ENCODE assay signal across 11 cellular contexts in the genomic region with DNA sequence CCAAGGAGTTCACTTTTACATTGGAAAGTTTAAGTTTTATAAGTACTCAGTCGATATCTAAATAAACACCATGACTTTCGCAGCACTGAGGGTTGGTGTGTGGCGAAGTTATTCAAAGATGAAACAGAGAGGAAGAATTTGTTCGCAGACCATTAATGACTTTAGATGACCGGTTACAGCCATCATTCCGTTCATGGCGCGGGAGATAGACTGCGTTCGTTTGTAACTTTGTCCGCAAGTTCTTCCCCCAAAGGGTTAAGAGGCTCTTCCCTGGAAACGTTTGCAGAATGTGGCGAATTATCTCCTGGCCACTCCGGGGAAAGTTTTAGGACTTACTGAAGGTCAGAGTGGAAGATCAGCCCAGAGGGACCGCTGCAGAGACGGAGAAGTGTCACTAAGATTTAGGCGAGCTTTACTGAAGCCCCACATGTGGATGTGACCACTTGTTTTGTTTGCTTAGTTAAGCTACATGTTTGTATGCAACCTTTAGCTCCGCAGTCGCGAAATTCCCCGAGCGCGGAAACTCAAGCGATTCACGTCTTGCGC. TPM values are rescaled to one million over a fixed set of nuclear protein-coding genes. Genes with fewer than 3 reads are reported as not detected.
A peak's percentile ranks its signal among the peaks of the same experiment; 100 is the strongest.
DNase-seq lines count a peak whose midpoint lies in the region; ATAC-seq and TF ChIP-seq lines count a peak whose summit lies in the region.
"Had no signal": no experiment of that assay in that cellular context is flagged by ENCODE, and none has a peak within 500 bp of the region (broad histone marks: within the 10 kb centered on the region; RNA-seq: fewer than 3 reads in every experiment).

No MANE protein-coding gene starts in this region.

- ATAC-seq in activated T-cell treated with anti-CD3 and anti-CD28 coated beads, Interleukin-2, amount 50 U/mL, for 4 hours, result no peak
- ATAC-seq in WTC11, result no peak
- no peak for ATAC-seq in stimulated activated naive B cell treated with anti-CD40 and anti-IgM and Interleukin-4, amounts not matched to agents 10 μg/mL and 1 μg/mL and 100 μg/mL, for 72 hours (replicated peaks)
- no peak for ATAC-seq in left ventricle myocardium superior

- TF ChIP-seq CTCF in WTC11 (IDR thresholded peaks at IDR 0.05) (no peak), CD14-positive monocyte (IDR thresholded peaks at IDR 0.05) (no peak), tibial artery (IDR thresholded peaks at IDR 0.05) (no peak)

- H3K36me3 Mint-ChIP-seq in activated T-cell treated with anti-CD3 and anti-CD28 coated beads, Interleukin-2, amount 50 U/mL, for 4 hours (ENCODE audit: insufficient read depth), result no peaks in the 10 kb centered on the region
- H3K36me3 Mint-ChIP-seq in WTC11 (no peaks in the 10 kb centered on the region), CD14-positive monocyte (peaks cover 12 to 17% of the 10 kb centered on the region in 2 donors)
- H3K36me3 Mint-ChIP-seq in stimulated activated naive B cell treated with anti-CD40 and anti-IgM and Interleukin-4, amounts not matched to agents 10 μg/mL and 1 μg/mL and 100 μg/mL, for 72 hours, result peaks cover 0 to 1% of the 10 kb centered on the region in 2 donors
- H3K36me3 Mint-ChIP-seq: CD8-positive, alpha-beta T cell had no signal

- H3K4me1 ChIP-seq in iPS-15b (ENCODE audit: control insufficient read depth, insufficient read depth, low read length), result peaks cover 6% of the 10 kb centered on the region
- peaks cover 0 to 37% (median 25%) of the 10 kb centered on the region in 4 donors for H3K4me1 ChIP-seq in tibial artery

- intact Hi-C loops in CD14-positive monocyte (cut with micrococcal nuclease), result loop anchor here in 1 of 2 donors (5.0 kb wide), 1 partner anchor 233 kb away; no protein-coding TSS in a partner anchor
- intact Hi-C loops in tibial artery (cut with DNase I; ENCODE audit: low total_unique reads), result loop anchor here (2.0 to 5.0 kb wide), 2 partner anchors 14 to 233 kb away; no protein-coding TSS in a partner anchor
- intact Hi-C loops in left ventricle myocardium superior (cut with micrococcal nuclease), result no loop called here

- H3K27ac Mint-ChIP-seq in WTC11, result no peak overlapping the region
- H3K27ac Mint-ChIP-seq in stimulated activated naive B cell treated with anti-CD40 and anti-IgM and Interleukin-4, amounts not matched to agents 10 μg/mL and 1 μg/mL and 100 μg/mL, for 72 hours, result peak overlapping the region; percentile 69
- no peak overlapping the region for H3K27ac Mint-ChIP-seq in CD14-positive monocyte
- H3K27ac Mint-ChIP-seq: CD8-positive, alpha-beta T cell had no signal

- no peak overlapping the region for H3K27ac ChIP-seq in tibial artery
- H3K27ac ChIP-seq: ovary had no signal

- H3K4me3 ChIP-seq in iPS-15b (ENCODE audit: low read depth, low read length) (peak overlapping the region; percentile 41), tibial artery (peak overlapping the region in 1 of 2 donors; percentile 19)
- H3K4me3 ChIP-seq: ovary had no signal

- CTCF ChIA-PET in WTC11 (lab: Charles Lee), result interaction anchor here (0.6 to 4.4 kb wide), 34 partner anchors 9 to 632 kb away, joined by 3 to 38 read pairs (median 6); partner anchors contain the start of gene BTF3

- POLR2A ChIA-PET in WTC11 (lab: Charles Lee), result interaction anchor here (0.6 kb wide), 1 partner anchor 31 kb away, joined by 3 read pairs; no protein-coding TSS in a partner anchor

- H3K4me3 Mint-ChIP-seq in activated T-cell treated with anti-CD3 and anti-CD28 coated beads, Interleukin-2, amount 50 U/mL, for 4 hours, result peak overlapping the region; percentile 0
- peak overlapping the region; percentile 78 for H3K4me3 Mint-ChIP-seq in WTC11
- H3K4me3 Mint-ChIP-seq in stimulated activated naive B cell treated with anti-CD40 and anti-IgM and Interleukin-4, amounts not matched to agents 10 μg/mL and 1 μg/mL and 100 μg/mL, for 72 hours, result no peak overlapping the region
- H3K4me3 Mint-ChIP-seq in CD14-positive monocyte, result peak overlapping the region in 1 of 2 donors; percentile 91
- H3K4me3 Mint-ChIP-seq: CD8-positive, alpha-beta T cell had no signal

- H3K9me3 ChIP-seq in iPS-15b (ENCODE audit: control insufficient read depth, insufficient read depth, low read length) (no peaks in the 10 kb centered on the region), tibial artery (no peaks in the 10 kb centered on the region)
- H3K9me3 ChIP-seq: ovary had no signal

- H3K4me1 Mint-ChIP-seq in activated T-cell treated with anti-CD3 and anti-CD28 coated beads, Interleukin-2, amount 50 U/mL, for 4 hours (ENCODE audit: low read depth), result peaks cover 25% of the 10 kb centered on the region
- peaks cover 38% of the 10 kb centered on the region for H3K4me1 Mint-ChIP-seq in WTC11
- peaks cover 8 to 33% of the 10 kb centered on the region in 2 donors for H3K4me1 Mint-ChIP-seq in stimulated activated naive B cell treated with anti-CD40 and anti-IgM and Interleukin-4, amounts not matched to agents 10 μg/mL and 1 μg/mL and 100 μg/mL, for 72 hours
- H3K4me1 Mint-ChIP-seq in CD14-positive monocyte, result peaks cover 26% of the 10 kb centered on the region

- H3K27me3 ChIP-seq in iPS-15b (ENCODE audit: control insufficient read depth, insufficient read depth, low read length) (peaks cover 75% of the 10 kb centered on the region), tibial artery (peaks cover 9 to 87% of the 10 kb centered on the region in 2 donors)
- H3K27me3 ChIP-seq: ovary had no signal

- no peak for DNase-seq in activated T-cell treated with anti-CD3 and anti-CD28 coated beads, Interleukin-2, amount 50 U/mL, for 4 hours
- no peak for DNase-seq in activated T-cell treated with anti-CD3 and anti-CD28 coated beads, Interleukin-2, amount 50 U/mL, for 48 hours
- no peak for DNase-seq in WTC11 (ENCODE audit: low spot score)
- no peak for DNase-seq in stimulated activated naive B cell treated with anti-CD40 and anti-IgM and Interleukin-4, amounts not matched to agents 10 μg/mL and 1 μg/mL and 100 μg/mL, for 72 hours
- DNase-seq in CD14-positive monocyte (ENCODE audit: low spot score), result no peak
- DNase-seq in tibial artery, result no peak
- no peak for DNase-seq in left ventricle myocardium superior
- DNase-seq: NCI-H2107 had no signal

- no peak overlapping the region for H3K9ac ChIP-seq in iPS-15b (ENCODE audit: low read depth, low read length)

- H3K9me3 Mint-ChIP-seq in activated T-cell treated with anti-CD3 and anti-CD28 coated beads, Interleukin-2, amount 50 U/mL, for 4 hours, result peaks cover 7% of the 10 kb centered on the region
- H3K9me3 Mint-ChIP-seq in WTC11, result no peaks in the 10 kb centered on the region
- H3K9me3 Mint-ChIP-seq in stimulated activated naive B cell treated with anti-CD40 and anti-IgM and Interleukin-4, amounts not matched to agents 10 μg/mL and 1 μg/mL and 100 μg/mL, for 72 hours, result peaks cover 1 to 9% of the 10 kb centered on the region in 2 donors
- peaks cover 3 to 46% (median 32%) of the 10 kb centered on the region in 7 donors for H3K9me3 Mint-ChIP-seq in CD14-positive monocyte

- peaks cover 80% of the 10 kb centered on the region for H3K27me3 Mint-ChIP-seq in activated T-cell treated with anti-CD3 and anti-CD28 coated beads, Interleukin-2, amount 50 U/mL, for 4 hours (ENCODE audit: low read depth)
- peaks cover 80% of the 10 kb centered on the region for H3K27me3 Mint-ChIP-seq in WTC11 (ENCODE audit: low read depth)
- peaks cover 45 to 70% of the 10 kb centered on the region in 2 donors for H3K27me3 Mint-ChIP-seq in stimulated activated naive B cell treated with anti-CD40 and anti-IgM and Interleukin-4, amounts not matched to agents 10 μg/mL and 1 μg/mL and 100 μg/mL, for 72 hours
- peaks cover 78 to 88% (median 80%) of the 10 kb centered on the region in 3 donors for H3K27me3 Mint-ChIP-seq in CD14-positive monocyte (ENCODE audit: low read depth in 3 of 3)

- no peaks in the 10 kb centered on the region for H3K36me3 ChIP-seq in iPS-15b (ENCODE audit: control insufficient read depth, insufficient read depth, low read length)
- H3K36me3 ChIP-seq in tibial artery, result no peaks in the 10 kb centered on the region
- H3K36me3 ChIP-seq: ovary had no signal

TF ChIP-seq in WTC11, 78 proteins besides CTCF, POLR2A, EP300 and RAD21 (continues in another document):
- TF ChIP-seq E2F4 (CRISPR knock-in tag; IDR thresholded peaks at IDR 0.05; ENCODE audit: borderline replicate concordance, low read depth) (no peak), ZNF232 (CRISPR knock-in tag; IDR thresholded peaks at IDR 0.05) (no peak), JUN (CRISPR knock-in tag; IDR thresholded peaks at IDR 0.05) (no peak), E2F5 (CRISPR knock-in tag; IDR thresholded peaks at IDR 0.05) (no peak), SMAD3 (CRISPR knock-in tag; IDR thresholded peaks at IDR 0.05; ENCODE audit: borderline replicate concordance) (no peak)
- TF ChIP-seq, protein P1, sequence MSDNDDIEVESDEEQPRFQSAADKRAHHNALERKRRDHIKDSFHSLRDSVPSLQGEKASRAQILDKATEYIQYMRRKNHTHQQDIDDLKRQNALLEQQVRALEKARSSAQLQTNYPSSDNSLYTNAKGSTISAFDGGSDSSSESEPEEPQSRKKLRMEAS (CRISPR knock-in tag; IDR thresholded peaks at IDR 0.05), result no peak

RNA-seq across cellular contexts. Expression of gene FOXD1, which starts 2.2 kb away (rescaled TPM):
- under 1 TPM in 1 of 3 donors, not detected in 2; 0.13 TPM for total RNA-seq in activated T-cell treated with anti-CD3 and anti-CD28 coated beads, Interleukin-2, amount 50 U/mL, for 4 hours
- 7.0 to 10.3 TPM (median 7.9 TPM) in 3 replicates for total RNA-seq in WTC11 (2021)
- polyA plus RNA-seq in CD14-positive monocyte, result not detected
- total RNA-seq in left ventricle myocardium superior, result not detected

RNA-seq across cellular contexts. Expression of gene BTF3, which starts 47.5 kb away (rescaled TPM):
- 1,000 to 10,000 TPM in 2 of 3 donors, 100 to 1,000 TPM in 1; 967 to 1,090 (median 1,019) TPM for total RNA-seq in activated T-cell treated with anti-CD3 and anti-CD28 coated beads, Interleukin-2, amount 50 U/mL, for 4 hours
- total RNA-seq in WTC11 (2021) (736 to 764 TPM (median 736 TPM) in 3 replicates), left ventricle myocardium superior (386 TPM)
- polyA plus RNA-seq in CD14-positive monocyte, result 100 to 1,000 TPM; 512 to 559 TPM

Comparison
In these comparisons a context has a peak if more than half of its experiments do, and no peak if none do; other contexts are left out.
1. H3K4me3 Mint-ChIP-seq: peak in activated T-cell treated with anti-CD3 and anti-CD28 coated beads, Interleukin-2, amount 50 U/mL, for 4 hours (single experiment) and WTC11 (single experiment); none in stimulated activated naive B cell treated with anti-CD40 and anti-IgM and Interleukin-4, amounts not matched to agents 10 μg/mL and 1 μg/mL and 100 μg/mL, for 72 hours (0 of 2).